14 cellular contexts compared by ENCODE assay signal in the genomic region with DNA sequence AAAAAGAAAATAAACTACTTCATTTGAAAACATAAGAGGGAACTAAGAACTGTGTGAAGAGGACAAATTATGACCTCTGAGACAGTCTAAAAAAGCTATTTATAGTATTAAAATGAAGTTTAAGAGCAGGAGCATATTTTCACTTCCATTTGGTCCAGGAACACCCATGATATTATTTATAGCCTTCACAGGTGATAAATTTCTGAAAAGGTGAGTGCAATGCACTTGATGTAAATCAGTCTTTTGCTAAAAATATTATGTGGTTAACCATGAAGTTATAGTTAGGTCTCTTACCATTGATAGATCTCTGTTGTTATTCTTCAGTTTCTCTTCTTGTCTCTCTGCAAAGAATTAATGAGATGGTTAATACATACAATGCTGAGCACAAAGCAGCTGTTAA.
A peak's percentile ranks its signal among the peaks of the same experiment; 100 is the strongest.
DNase-seq lines count a peak whose midpoint lies in the region; ATAC-seq lines count a peak whose summit lies in the region.
"Had no signal": no experiment of that assay in that cellular context is flagged by ENCODE, and none has a peak within 500 bp of the region (broad histone marks: within the 10 kb centered on the region; RNA-seq: fewer than 3 reads in every experiment).

No MANE protein-coding gene starts in this region.

- no peak for DNase-seq in D341Med (ENCODE audit: low spot score)
- no peak for DNase-seq in NCI-H2081 treated with DMSO at 0.1 percent for 48 hours (lab: John Stamatoyannopoulos, UW)
- DNase-seq in DMS153 (lab: John Stamatoyannopoulos, UW), result no peak
- DNase-seq: activated CD4-positive, alpha-beta T cell treated with anti-CD3 and anti-CD28 coated beads, Interleukin-2, amount 50 U/mL, for 48 hours; activated naive CD4-positive, alpha-beta T cell treated with Interleukin-2 at 50 U/mL for 16 hours; gastrocnemius medialis; left cardiac atrium; stimulated activated naive CD8-positive, alpha-beta T cell treated with anti-CD3 and anti-CD28 coated beads, Interleukin-15, Interleukin-2, amounts not matched to agents 100 U/mL and 50 U/mL, for 24 hours had no signal

- peaks cover 37% of the 10 kb centered on the region for H3K36me3 Mint-ChIP-seq in stimulated activated memory B cell treated with anti-CD40 and anti-IgM and Interleukin-4, amounts not matched to agents 10 μg/mL and 1 μg/mL and 100 μg/mL, for 72 hours

- H3K27me3 Mint-ChIP-seq in stimulated activated memory B cell treated with anti-CD40 and anti-IgM and Interleukin-4, amounts not matched to agents 10 μg/mL and 1 μg/mL and 100 μg/mL, for 72 hours, result no peaks in the 10 kb centered on the region
- H3K27me3 Mint-ChIP-seq: dendritic cell treated with granulocyte-macrophage colony-stimulating factor and Interleukin-4, amounts not matched to agents 40 ng/mL and 50 ng/mL, for 4 days had no signal

- no peak overlapping the region for H3K4me3 Mint-ChIP-seq in stimulated activated memory B cell treated with anti-CD40 and anti-IgM and Interleukin-4, amounts not matched to agents 10 μg/mL and 1 μg/mL and 100 μg/mL, for 72 hours
- H3K4me3 Mint-ChIP-seq: dendritic cell treated with granulocyte-macrophage colony-stimulating factor and Interleukin-4, amounts not matched to agents 40 ng/mL and 50 ng/mL, for 4 days; GM23338 had no signal

- ATAC-seq in GM19023 (IDR thresholded peaks at IDR 0.05; ENCODE audit: unreplicated experiment), result peak; percentile 83
- peak; percentile 92 for ATAC-seq in GM21786 (IDR thresholded peaks at IDR 0.05; ENCODE audit: unreplicated experiment)
- peak; percentile 82 for ATAC-seq in HG03139 (IDR thresholded peaks at IDR 0.05; ENCODE audit: unreplicated experiment)
- ATAC-seq in stimulated activated memory B cell treated with anti-CD40 and anti-IgM and Interleukin-4, amounts not matched to agents 10 μg/mL and 1 μg/mL and 100 μg/mL, for 72 hours, result no peak
- ATAC-seq: gastrocnemius medialis; GM23338; left cardiac atrium; stimulated activated naive CD8-positive, alpha-beta T cell treated with anti-CD3 and anti-CD28 coated beads, Interleukin-15, Interleukin-2, amounts not matched to agents 100 U/mL and 50 U/mL, for 24 hours had no signal

- no peaks in the 10 kb centered on the region for H3K9me3 Mint-ChIP-seq in stimulated activated memory B cell treated with anti-CD40 and anti-IgM and Interleukin-4, amounts not matched to agents 10 μg/mL and 1 μg/mL and 100 μg/mL, for 72 hours
- H3K9me3 Mint-ChIP-seq: dendritic cell treated with granulocyte-macrophage colony-stimulating factor and Interleukin-4, amounts not matched to agents 40 ng/mL and 50 ng/mL, for 4 days; GM23338 had no signal

- H3K27ac Mint-ChIP-seq in stimulated activated memory B cell treated with anti-CD40 and anti-IgM and Interleukin-4, amounts not matched to agents 10 μg/mL and 1 μg/mL and 100 μg/mL, for 72 hours, result peak overlapping the region; percentile 60
- H3K27ac Mint-ChIP-seq: dendritic cell treated with granulocyte-macrophage colony-stimulating factor and Interleukin-4, amounts not matched to agents 40 ng/mL and 50 ng/mL, for 4 days; GM23338 had no signal

- H3K4me1 Mint-ChIP-seq in stimulated activated memory B cell treated with anti-CD40 and anti-IgM and Interleukin-4, amounts not matched to agents 10 μg/mL and 1 μg/mL and 100 μg/mL, for 72 hours, result peaks cover 22% of the 10 kb centered on the region
- H3K4me1 Mint-ChIP-seq: GM23338 had no signal
